1 cellular context compared by ENCODE assay signal in genomic region chr2:12063210-12063609, GRCh38.
TF ChIP-seq lines count a peak whose summit lies in the region.

No MANE protein-coding gene starts in this region.

TF ChIP-seq in K562, 482 proteins besides CTCF, POLR2A, EP300 and RAD21 (continued from another document):
- TF ChIP-seq THAP12 (CRISPR knock-in tag; IDR thresholded peaks at IDR 0.05) (no peak), PHTF2 (CRISPR knock-in tag; IDR thresholded peaks at IDR 0.05) (no peak), E4F1 (CRISPR knock-in tag; IDR thresholded peaks at IDR 0.05; ENCODE audit: borderline replicate concordance) (no peak), CHD4 (IDR thresholded peaks at IDR 0.05; ENCODE audit: insufficient read depth, insufficient replicate concordance, low read depth, low read length, poor library complexity, severe bottlenecking) (no peak), CBX3 (IDR thresholded peaks at IDR 0.05; ENCODE audit: borderline replicate concordance in 1 of 2, low read length in 2 of 2) (peak in 1 of 2 experiments; percentile 94; a peak in 2 of 3 replicates), TRIM28 (IDR thresholded peaks at IDR 0.05) (peak; percentile 85), ZNF445 (CRISPR knock-in tag; IDR thresholded peaks at IDR 0.05; ENCODE audit: low read depth) (0 out of 2 replicates have a peak, but pooled peaks have one; percentile 76), TEAD4 (IDR thresholded peaks at IDR 0.05; ENCODE audit: low read length) (no peak), TEAD4 (CRISPR knock-in tag; IDR thresholded peaks at IDR 0.05; ENCODE audit: borderline replicate concordance) (no peak), L3MBTL2 (IDR thresholded peaks at IDR 0.05) (no peak)
